In genomic region chr10:112290054-112290373, GRCh38 we compare ENCODE assay signal across 38 cellular contexts. TPM values are rescaled to one million over a fixed set of nuclear protein-coding genes. Genes with fewer than 3 reads are reported as not detected.
"Had no signal": no experiment of that assay in that cellular context is flagged by ENCODE, and none has a peak within 500 bp of the region (broad histone marks: within the 10 kb centered on the region; RNA-seq: fewer than 3 reads in every experiment).

No MANE protein-coding gene starts in this region.

- ATAC-seq: activated naive CD4-positive, alpha-beta T cell treated with anti-CD3 and anti-CD28 coated beads, Interleukin-2, amount 50 U/mL, for 72 hours; activated naive CD8-positive, alpha-beta T cell treated with anti-CD3 and anti-CD28 coated beads, Interleukin-2, amount 50 U/mL, for 24 hours; activated T-cell treated with anti-CD3 and anti-CD28 coated beads, Interleukin-2, amount 50 U/mL, for 4 hours; activated T-cell treated with anti-CD3 and anti-CD28 coated beads, Interleukin-2, amount 50 U/mL, for 72 hours; activated T-helper 17 cell treated with anti-CD3 and anti-CD28 coated beads, Interleukin-2, amount 50 U/mL, for 72 hours; body of pancreas had no signal

- H3K9me3 ChIP-seq: adrenal gland, ascending aorta, body of pancreas, breast epithelium had no signal

- H3K36me3 ChIP-seq: adrenal gland, ascending aorta, brain microvascular endothelial cell, breast epithelium, cardiac muscle cell had no signal

- H3K27ac ChIP-seq: adrenal gland, ascending aorta, body of pancreas, brain microvascular endothelial cell, breast epithelium, cardiac muscle cell had no signal

- DNase-seq: activated effector memory CD4-positive, alpha-beta T cell treated with anti-CD3 and anti-CD28 coated beads, Interleukin-2, amount 50 U/mL, for 16 hours; activated effector memory CD4-positive, alpha-beta T cell treated with Interleukin-2 at 50 U/mL for 16 hours; activated gamma-delta T cell; activated gamma-delta T cell treated with Interleukin-2 at 50 U/mL for 16 hours; activated naive CD4-positive, alpha-beta T cell; activated naive CD4-positive, alpha-beta T cell treated with anti-CD3 and anti-CD28 coated beads for 36 hours; activated naive CD4-positive, alpha-beta T cell treated with anti-CD3 and anti-CD28 coated beads, Interleukin-2, amount 10 ng/mL, durations not matched to agents 7 days and 5 days; activated naive CD4-positive, alpha-beta T cell treated with anti-CD3 and anti-CD28 coated beads, Interleukin-2, amount 50 U/mL, for 16 hours; activated naive CD4-positive, alpha-beta T cell treated with Interleukin-2 at 50 U/mL for 16 hours; activated naive CD8-positive, alpha-beta T cell treated with anti-CD3 and anti-CD28 coated beads for 36 hours; activated naive CD8-positive, alpha-beta T cell treated with anti-CD3 and anti-CD28 coated beads, Interleukin-2, amount 10 ng/mL, durations not matched to agents 7 days and 5 days; activated naive CD8-positive, alpha-beta T cell treated with anti-CD3 and anti-CD28 coated beads, Interleukin-2, amount 50 U/mL, for 24 hours; activated T-cell treated with anti-CD3 and anti-CD28 coated beads, Interleukin-2, amount 50 U/mL, for 1 hour; activated T-cell treated with anti-CD3 and anti-CD28 coated beads, Interleukin-2, amount 50 U/mL, for 24 hours; activated T-cell treated with anti-CD3 and anti-CD28 coated beads, Interleukin-2, amount 50 U/mL, for 4 hours; activated T-cell treated with anti-CD3 and anti-CD28 coated beads, Interleukin-2, amount 50 U/mL, for 48 hours; activated T-cell treated with anti-CD3 and anti-CD28 coated beads, Interleukin-2, amount 50 U/mL, for 72 hours; adrenal gland; amniotic stem cell; amygdala; anterior cingulate cortex; aorta; body of pancreas; brain microvascular endothelial cell; caudate nucleus; central memory CD4-positive, alpha-beta T cell; cerebellar nuclear complex had no signal

- H3K27me3 ChIP-seq: adrenal gland, ascending aorta, body of pancreas, brain microvascular endothelial cell, breast epithelium, cardiac muscle cell had no signal

- H3K4me3 ChIP-seq: adrenal gland, ascending aorta, body of pancreas, breast epithelium, cardiac muscle cell had no signal

- H3K4me1 ChIP-seq: adrenal gland, ascending aorta, body of pancreas, breast epithelium had no signal

RNA-seq across cellular contexts. Expression of gene TECTB, which starts 6.8 kb away (rescaled TPM):
- total RNA-seq: activated naive CD4-positive, alpha-beta T cell treated with anti-CD3 and anti-CD28 coated beads for 36 hours; activated naive CD4-positive, alpha-beta T cell treated with anti-CD3 and anti-CD28 coated beads, Interleukin-2, amount 50 U/mL, for 72 hours; activated naive CD8-positive, alpha-beta T cell treated with anti-CD3 and anti-CD28 coated beads for 36 hours; activated naive CD8-positive, alpha-beta T cell treated with anti-CD3 and anti-CD28 coated beads, Interleukin-2, amount 10 ng/mL, durations not matched to agents 7 days and 5 days; activated T-cell treated with anti-CD3 and anti-CD28 coated beads, Interleukin-2, amount 50 U/mL, for 4 hours; activated T-cell treated with anti-CD3 and anti-CD28 coated beads, Interleukin-2, amount 50 U/mL, for 72 hours; activated T-helper 1 cell treated with anti-CD3 and anti-CD28 coated beads, Interleukin-12 subunit alpha, Interleukin-12 subunit beta, Interleukin-2, Interleukin-4 antibody, amounts not matched to agents 30 ng/mL and 10 ng/mL and 1 ng/mL, durations not matched to agents 14 hours and 24 hours and 36 hours; activated T-helper 17 cell treated with anti-CD3 and anti-CD28 coated beads, Interleukin-2, amount 50 U/mL, for 72 hours; activated T-helper 2 cell treated with anti-CD3 and anti-CD28 coated beads, Interferon-gamma antibody, Interleukin-2, Interleukin-4, amounts not matched to agents 10 μg/mL and 5 μg/mL and 100 μg/mL, durations not matched to agents 14 hours and 24 hours and 36 hours; adrenal gland; aorta; ascending aorta; astrocyte; body of pancreas; breast epithelium; bronchial epithelial cell; cardiac muscle cell; cardiac septum; cerebellum had no signal
- polyA plus RNA-seq: adrenal gland, aorta, cardiac muscle cell had no signal
